22 cellular contexts compared by ENCODE assay signal in genomic region chr4:170736710-170737109, GRCh38.
DNase-seq lines count a peak whose midpoint lies in the region; ATAC-seq, FAIRE-seq and TF ChIP-seq lines count a peak whose summit lies in the region.
"Had no signal": no experiment of that assay in that cellular context is flagged by ENCODE, and none has a peak within 500 bp of the region (broad histone marks: within the 10 kb centered on the region; RNA-seq: fewer than 3 reads in every experiment).

No MANE protein-coding gene starts in this region.

- CTCF ChIA-PET in PC-3 (lab: Charles Lee) = no interaction called here

- ATAC-seq in PC-3 (no peak), HG02759 (IDR thresholded peaks at IDR 0.05; ENCODE audit: unreplicated experiment) (no peak)

- intact Hi-C loops in PC-3 (cut with micrococcal nuclease) = no loop called here
- intact Hi-C loops in activated CD4-positive, alpha-beta T cell treated with anti-CD3 and anti-CD28 coated beads, Interleukin-2, amount 10 ng/mL, durations not matched to agents 24 days and 14 days (cut with micrococcal nuclease) = no loop called here

- H3K36me3 ChIP-seq in PC-3 (ENCODE audit: low read depth, low read length) = no peaks in the 10 kb centered on the region
- no peaks in the 10 kb centered on the region for H3K36me3 ChIP-seq in astrocyte (ENCODE audit: insufficient read depth, low read length)
- H3K36me3 ChIP-seq: SJCRH30 had no signal

- H3K27ac ChIP-seq in PC-3 (ENCODE audit: low read length) (no peak overlapping the region), astrocyte (ENCODE audit: low read depth, low read length) (no peak overlapping the region)
- H3K27ac ChIP-seq: SJCRH30 had no signal

- DNase-seq in ELR (ENCODE audit: low read depth) (peak; percentile 41), PC-3 (peak; percentile 17), astrocyte (ENCODE audit: low read depth) (peak; percentile 44), fibroblast of peridontal ligament (ENCODE audit: extremely low read depth) (peak; percentile 51), GM03348 (ENCODE audit: low spot score) (no peak)
- DNase-seq in activated CD4-positive, alpha-beta T cell treated with anti-CD3 and anti-CD28 coated beads, Interleukin-2, amount 50 U/mL, for 1 hour = no peak
- no peak for DNase-seq in activated CD4-positive, alpha-beta T cell treated with anti-CD3 and anti-CD28 coated beads, Interleukin-2, amount 10 ng/mL, durations not matched to agents 24 days and 14 days
- DNase-seq: Caco-2; CD4-positive, CD25-positive, alpha-beta regulatory T cell; DMS153; GF-D8; NCI-H1105 treated with DMSO at 0.1 percent for 48 hours; NCI-H187; NCI-H2227 treated with DMSO at 0.1 percent for 48 hours; NCI-H510A treated with DMSO at 0.1 percent for 48 hours; NCI-H82; OCI-M1; SJCRH30 had no signal

- no peak overlapping the region for H3K4me2 ChIP-seq in PC-3 (ENCODE audit: low read length)
- H3K4me2 ChIP-seq in astrocyte (ENCODE audit: low read length) = no peak overlapping the region

- no peak for FAIRE-seq in astrocyte (lab: Jason Lieb, UNC)
- FAIRE-seq: GM12891, H1 had no signal

- H2AFZ ChIP-seq in PC-3 (ENCODE audit: low read length) (no peak overlapping the region), astrocyte (ENCODE audit: low read depth, low read length) (no peak overlapping the region)

- H3K79me2 ChIP-seq in PC-3 (ENCODE audit: low read length) (no peaks in the 10 kb centered on the region), astrocyte (ENCODE audit: insufficient read depth, low read length) (no peaks in the 10 kb centered on the region)

- H3K27me3 Mint-ChIP-seq in astrocyte (ENCODE audit: low read depth, unreplicated experiment) = no peaks in the 10 kb centered on the region
- H3K27me3 Mint-ChIP-seq in activated CD4-positive, alpha-beta T cell treated with anti-CD3 and anti-CD28 coated beads, Interleukin-2, amount 10 ng/mL, durations not matched to agents 24 days and 14 days = no peaks in the 10 kb centered on the region
- H3K27me3 Mint-ChIP-seq: B cell; CD4-positive, CD25-positive, alpha-beta regulatory T cell had no signal

- H3K4me3 ChIP-seq in PC-3 (ENCODE audit: low read length) (no peak overlapping the region), astrocyte (ENCODE audit: insufficient read depth, low read depth, low read length) (no peak overlapping the region)
- H3K4me3 ChIP-seq: SJCRH30 had no signal

- no peaks in the 10 kb centered on the region for H3K9me3 ChIP-seq in PC-3 (ENCODE audit: low read length)
- no peaks in the 10 kb centered on the region for H3K9me3 ChIP-seq in astrocyte (ENCODE audit: insufficient read depth, low read depth, low read length)
- H3K9me3 ChIP-seq: Caco-2, SJCRH30 had no signal

- no peaks in the 10 kb centered on the region for H3F3A ChIP-seq in PC-3 (ENCODE audit: low read length, unreplicated experiment)

- no peak overlapping the region for H3K27ac Mint-ChIP-seq in astrocyte (ENCODE audit: unreplicated experiment)
- H3K27ac Mint-ChIP-seq in activated CD4-positive, alpha-beta T cell treated with anti-CD3 and anti-CD28 coated beads, Interleukin-2, amount 10 ng/mL, durations not matched to agents 24 days and 14 days = no peak overlapping the region
- H3K27ac Mint-ChIP-seq: B cell; CD4-positive, CD25-positive, alpha-beta regulatory T cell had no signal

- H3K36me3 Mint-ChIP-seq in astrocyte (ENCODE audit: low read depth, unreplicated experiment) = no peaks in the 10 kb centered on the region
- H3K36me3 Mint-ChIP-seq in activated CD4-positive, alpha-beta T cell treated with anti-CD3 and anti-CD28 coated beads, Interleukin-2, amount 10 ng/mL, durations not matched to agents 24 days and 14 days (ENCODE audit: low read depth) = no peaks in the 10 kb centered on the region
- H3K36me3 Mint-ChIP-seq: CD4-positive, CD25-positive, alpha-beta regulatory T cell had no signal

- H3K4me1 Mint-ChIP-seq in astrocyte (ENCODE audit: low read depth, unreplicated experiment) = peaks cover 5% of the 10 kb centered on the region
- no peaks in the 10 kb centered on the region for H3K4me1 Mint-ChIP-seq in activated CD4-positive, alpha-beta T cell treated with anti-CD3 and anti-CD28 coated beads, Interleukin-2, amount 10 ng/mL, durations not matched to agents 24 days and 14 days
- H3K4me1 Mint-ChIP-seq: B cell; CD4-positive, CD25-positive, alpha-beta regulatory T cell had no signal

- H3K4me1 ChIP-seq in PC-3 (ENCODE audit: insufficient read depth, low read length) = no peaks in the 10 kb centered on the region
- no peaks in the 10 kb centered on the region for H3K4me1 ChIP-seq in astrocyte (ENCODE audit: insufficient read depth, low read length)
- H3K4me1 ChIP-seq: Caco-2, SJCRH30 had no signal

- POLR2A ChIA-PET in PC-3 (lab: Charles Lee; ENCODE audit: unreplicated experiment) = no interaction called here

- no peaks in the 10 kb centered on the region for H3K9me2 ChIP-seq in PC-3 (replicated peaks; ENCODE audit: low read length)

- H3K27me3 ChIP-seq in PC-3 (ENCODE audit: low read length) (no peaks in the 10 kb centered on the region), astrocyte (ENCODE audit: insufficient read depth, low read length) (no peaks in the 10 kb centered on the region)
- H3K27me3 ChIP-seq: SJCRH30 had no signal

- H4K20me1 ChIP-seq in PC-3 (ENCODE audit: low read length) (no peaks in the 10 kb centered on the region), astrocyte (ENCODE audit: insufficient read depth, low read length) (no peaks in the 10 kb centered on the region)

- H3K9ac ChIP-seq in PC-3 (ENCODE audit: low read length) = no peak overlapping the region
- no peak overlapping the region for H3K9ac ChIP-seq in astrocyte (ENCODE audit: low read length)

- H3K4me3 Mint-ChIP-seq in astrocyte (ENCODE audit: unreplicated experiment) = no peak overlapping the region
- no peak overlapping the region for H3K4me3 Mint-ChIP-seq in activated CD4-positive, alpha-beta T cell treated with anti-CD3 and anti-CD28 coated beads, Interleukin-2, amount 10 ng/mL, durations not matched to agents 24 days and 14 days
- H3K4me3 Mint-ChIP-seq: B cell; CD4-positive, CD25-positive, alpha-beta regulatory T cell had no signal

- H3K9me3 Mint-ChIP-seq in astrocyte (ENCODE audit: unreplicated experiment) = no peaks in the 10 kb centered on the region
- H3K9me3 Mint-ChIP-seq in activated CD4-positive, alpha-beta T cell treated with anti-CD3 and anti-CD28 coated beads, Interleukin-2, amount 10 ng/mL, durations not matched to agents 24 days and 14 days = no peaks in the 10 kb centered on the region

- TF ChIP-seq CTCF in PC-3 (conservative IDR thresholded peaks at IDR 0.05; ENCODE audit: low read depth, low read length) (no peak), astrocyte (IDR thresholded peaks at IDR 0.05; ENCODE audit: insufficient read depth, low read depth, low read length) (no peak)

- no TSS peak for BruUV-seq in PC-3 (replicated peaks; lab: Mats Ljungman, UMichigan)

Comparison
In these comparisons a context has a peak if more than half of its experiments do, and no peak if none do; other contexts are left out.
1. DNase-seq: peak in ELR (single experiment), PC-3 (single experiment), astrocyte (single experiment) and fibroblast of peridontal ligament (single experiment); none in activated CD4-positive, alpha-beta T cell treated with anti-CD3 and anti-CD28 coated beads, Interleukin-2, amount 50 U/mL, for 1 hour (single experiment), activated CD4-positive, alpha-beta T cell treated with anti-CD3 and anti-CD28 coated beads, Interleukin-2, amount 10 ng/mL, durations not matched to agents 24 days and 14 days (single experiment) and GM03348 (single experiment).